8 cellular contexts compared by ENCODE assay signal in genomic region chr2:63842149-63843061, GRCh38. TPM values are rescaled to one million over a fixed set of nuclear protein-coding genes. Genes with fewer than 3 reads are reported as not detected.
DNase-seq lines count a peak whose midpoint lies in the region; ATAC-seq and TF ChIP-seq lines count a peak whose summit lies in the region.

No MANE protein-coding gene starts in this region.

- H3K27me3 Mint-ChIP-seq in activated CD8-positive, alpha-beta T cell treated with anti-CD3 and anti-CD28 coated beads for 36 hours, result no peaks in the 10 kb centered on the region
- H3K27me3 Mint-ChIP-seq in neural progenitor cell (ENCODE audit: insufficient read depth, low read depth), result peaks cover 4% of the 10 kb centered on the region

- H3K4me1 ChIP-seq in neural progenitor cell, result peaks cover 38% of the 10 kb centered on the region

- peaks cover 2% of the 10 kb centered on the region for H3K9me3 Mint-ChIP-seq in activated CD8-positive, alpha-beta T cell treated with anti-CD3 and anti-CD28 coated beads for 36 hours
- H3K9me3 Mint-ChIP-seq in neural progenitor cell, result peaks cover 6% of the 10 kb centered on the region

- no peak overlapping the region for H2AFZ ChIP-seq in neural progenitor cell (replicated peaks)

- H3K4me3 ChIP-seq in fibroblast of villous mesenchyme (ENCODE audit: low read depth, low read length) (peak overlapping the region; percentile 84), neural progenitor cell (peak overlapping the region; percentile 76)

- H3K27ac Mint-ChIP-seq in activated CD8-positive, alpha-beta T cell treated with anti-CD3 and anti-CD28 coated beads for 36 hours, result peak overlapping the region; percentile 100
- H3K27ac Mint-ChIP-seq in neural progenitor cell, result peak overlapping the region; percentile 61

- CTCF ChIA-PET in activated CD8-positive, alpha-beta T cell treated with anti-CD3 and anti-CD28 coated beads for 36 hours (lab: Charles Lee), result interaction anchor here (0.9 to 8.0 kb wide), 7 partner anchors 7 to 53 kb away, joined by 3 to 51 read pairs (median 4); no protein-coding TSS in a partner anchor

- peak overlapping the region; percentile 86 for H3K4me3 Mint-ChIP-seq in activated CD8-positive, alpha-beta T cell treated with anti-CD3 and anti-CD28 coated beads for 36 hours
- peak overlapping the region; percentile 96 for H3K4me3 Mint-ChIP-seq in neural progenitor cell

- peak overlapping the region; percentile 23 for H3K9ac ChIP-seq in neural progenitor cell

- H3K4me2 ChIP-seq in neural progenitor cell, result peak overlapping the region; percentile 94

- DNase-seq in DMS 273 (lab: John Stamatoyannopoulos, UW; ENCODE audit: unreplicated experiment) (peak; percentile 56), DMS 273 treated with DMSO at 0.1 percent for 48 hours (lab: John Stamatoyannopoulos, UW) (no peak), NAMALWA (ENCODE audit: low spot score) (peak; percentile 58), fibroblast of villous mesenchyme (ENCODE audit: low read depth) (peak; percentile 94), neural progenitor cell (ENCODE audit: low spot score) (peak; percentile 53), NCI-H2029 (lab: John Stamatoyannopoulos, UW) (no peak)
- DNase-seq in activated CD8-positive, alpha-beta T cell treated with anti-CD3 and anti-CD28 coated beads for 36 hours, result peak; percentile 17

- no peaks in the 10 kb centered on the region for H3K9me3 ChIP-seq in neural progenitor cell (ENCODE audit: low read depth)

- no peaks in the 10 kb centered on the region for H3K36me3 ChIP-seq in neural progenitor cell

- no peaks in the 10 kb centered on the region for H4K20me1 ChIP-seq in neural progenitor cell (ENCODE audit: low read depth)

- peaks cover 63% of the 10 kb centered on the region for H3K79me2 ChIP-seq in neural progenitor cell (ENCODE audit: low read depth)

- H3K4me1 Mint-ChIP-seq in activated CD8-positive, alpha-beta T cell treated with anti-CD3 and anti-CD28 coated beads for 36 hours (ENCODE audit: low read depth), result peaks cover 49% of the 10 kb centered on the region
- peaks cover 26% of the 10 kb centered on the region for H3K4me1 Mint-ChIP-seq in neural progenitor cell

- H3F3A ChIP-seq in neural progenitor cell (ENCODE audit: low read depth), result peaks cover 35% of the 10 kb centered on the region

- H3K27me3 ChIP-seq in neural progenitor cell, result no peaks in the 10 kb centered on the region

- no peak for TF ChIP-seq CTCF in activated CD8-positive, alpha-beta T cell treated with anti-CD3 and anti-CD28 coated beads for 36 hours (IDR thresholded peaks at IDR 0.05)
- TF ChIP-seq CTCF in fibroblast of villous mesenchyme (IDR thresholded peaks at IDR 0.05; ENCODE audit: insufficient read depth, low read depth, low read length) (no peak), neural progenitor cell (IDR thresholded peaks at IDR 0.05) (no peak)

- intact Hi-C loops in activated CD8-positive, alpha-beta T cell treated with anti-CD3 and anti-CD28 coated beads for 36 hours (cut with micrococcal nuclease), result loop anchor here (10.0 kb wide), 2 partner anchors 258 to 482 kb away; partner anchors contain the start of genes MDH1 and WDPCP

- ATAC-seq in activated CD8-positive, alpha-beta T cell treated with anti-CD3 and anti-CD28 coated beads for 36 hours, result no peak
- ATAC-seq in HG03521 (IDR thresholded peaks at IDR 0.05; ENCODE audit: unreplicated experiment), result no peak

- H3K27ac ChIP-seq in neural progenitor cell, result peak overlapping the region; percentile 98

- POLR2A ChIA-PET in activated CD8-positive, alpha-beta T cell treated with anti-CD3 and anti-CD28 coated beads for 36 hours (lab: Charles Lee), result interaction anchor here (0.6 to 5.0 kb wide), 8 partner anchors 11 to 851 kb away, joined by 3 to 58 read pairs (median 5); partner anchors contain the start of genes MDH1 and WDPCP

- H3K36me3 Mint-ChIP-seq in activated CD8-positive, alpha-beta T cell treated with anti-CD3 and anti-CD28 coated beads for 36 hours (ENCODE audit: low read depth), result peaks cover 27% of the 10 kb centered on the region
- peaks cover 10% of the 10 kb centered on the region for H3K36me3 Mint-ChIP-seq in neural progenitor cell

RNA-seq across cellular contexts. Expression of gene UGP2, which starts 0.7 kb away (rescaled TPM):
- total RNA-seq in activated CD8-positive, alpha-beta T cell treated with anti-CD3 and anti-CD28 coated beads for 36 hours, result 10 to 100 TPM; 81.4 to 83.7 TPM
- total RNA-seq in fibroblast of villous mesenchyme (148 and 221 TPM in 2 replicates), neural progenitor cell (ENCODE audit: low replicate concordance) (78.6 and 126 TPM in 2 replicates)

Comparison
In these comparisons a context has a peak if more than half of its experiments do, and no peak if none do; other contexts are left out.
1. DNase-seq: peak in DMS 273 (single experiment), NAMALWA (single experiment), activated CD8-positive, alpha-beta T cell treated with anti-CD3 and anti-CD28 coated beads for 36 hours (single experiment), fibroblast of villous mesenchyme (single experiment) and neural progenitor cell (single experiment); none in DMS 273 treated with DMSO at 0.1 percent for 48 hours (single experiment) and NCI-H2029 (single experiment).